Comparison of ENCODE assay signal across 1 cellular context in the genomic region with DNA sequence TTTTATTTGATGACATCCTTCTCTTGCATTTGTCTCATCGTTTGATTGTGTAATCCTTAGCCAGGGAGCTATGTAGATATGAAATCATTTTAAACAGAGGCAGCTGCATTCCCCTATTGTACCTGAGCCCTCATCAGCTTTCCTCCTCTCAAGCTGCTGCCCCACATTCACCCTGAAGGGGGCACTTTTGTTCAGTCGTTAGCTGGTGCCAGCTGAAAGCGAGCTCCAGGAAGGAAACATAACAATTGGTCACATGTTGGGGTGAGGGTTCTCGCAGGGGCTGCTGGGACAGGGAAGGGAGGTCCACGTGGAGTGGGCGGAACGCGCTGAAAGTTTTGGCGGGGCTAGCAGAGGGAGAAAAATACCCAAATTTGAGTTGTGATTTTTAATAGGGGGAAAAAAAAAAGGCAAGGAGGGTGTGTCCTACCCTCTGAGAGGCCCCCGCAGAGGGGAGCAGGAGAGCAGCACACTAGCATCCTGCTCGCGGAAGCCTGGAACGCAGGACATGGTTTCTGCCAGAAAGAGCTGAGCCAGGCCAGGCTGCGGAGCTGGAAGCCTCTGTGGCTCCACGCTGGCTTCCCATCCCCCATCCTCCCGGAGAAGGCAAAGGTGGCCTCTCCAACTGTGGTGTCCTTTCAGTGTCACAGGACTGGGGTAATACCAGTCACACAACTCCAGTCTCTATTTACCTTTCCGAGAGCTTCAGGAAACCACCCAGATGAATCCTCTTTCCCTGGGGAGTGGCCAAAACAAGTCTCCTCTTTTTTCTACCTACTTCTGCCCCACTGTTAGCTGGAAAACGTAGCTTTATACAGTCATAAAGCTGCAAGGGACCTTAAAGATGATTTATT.
TF ChIP-seq lines count a peak whose summit lies in the region.

No MANE protein-coding gene starts in this region.

TF ChIP-seq in HepG2, 621 proteins besides CTCF, POLR2A, EP300 and RAD21 (continued from another document and continues in another):
- TF ChIP-seq, protein P1, sequence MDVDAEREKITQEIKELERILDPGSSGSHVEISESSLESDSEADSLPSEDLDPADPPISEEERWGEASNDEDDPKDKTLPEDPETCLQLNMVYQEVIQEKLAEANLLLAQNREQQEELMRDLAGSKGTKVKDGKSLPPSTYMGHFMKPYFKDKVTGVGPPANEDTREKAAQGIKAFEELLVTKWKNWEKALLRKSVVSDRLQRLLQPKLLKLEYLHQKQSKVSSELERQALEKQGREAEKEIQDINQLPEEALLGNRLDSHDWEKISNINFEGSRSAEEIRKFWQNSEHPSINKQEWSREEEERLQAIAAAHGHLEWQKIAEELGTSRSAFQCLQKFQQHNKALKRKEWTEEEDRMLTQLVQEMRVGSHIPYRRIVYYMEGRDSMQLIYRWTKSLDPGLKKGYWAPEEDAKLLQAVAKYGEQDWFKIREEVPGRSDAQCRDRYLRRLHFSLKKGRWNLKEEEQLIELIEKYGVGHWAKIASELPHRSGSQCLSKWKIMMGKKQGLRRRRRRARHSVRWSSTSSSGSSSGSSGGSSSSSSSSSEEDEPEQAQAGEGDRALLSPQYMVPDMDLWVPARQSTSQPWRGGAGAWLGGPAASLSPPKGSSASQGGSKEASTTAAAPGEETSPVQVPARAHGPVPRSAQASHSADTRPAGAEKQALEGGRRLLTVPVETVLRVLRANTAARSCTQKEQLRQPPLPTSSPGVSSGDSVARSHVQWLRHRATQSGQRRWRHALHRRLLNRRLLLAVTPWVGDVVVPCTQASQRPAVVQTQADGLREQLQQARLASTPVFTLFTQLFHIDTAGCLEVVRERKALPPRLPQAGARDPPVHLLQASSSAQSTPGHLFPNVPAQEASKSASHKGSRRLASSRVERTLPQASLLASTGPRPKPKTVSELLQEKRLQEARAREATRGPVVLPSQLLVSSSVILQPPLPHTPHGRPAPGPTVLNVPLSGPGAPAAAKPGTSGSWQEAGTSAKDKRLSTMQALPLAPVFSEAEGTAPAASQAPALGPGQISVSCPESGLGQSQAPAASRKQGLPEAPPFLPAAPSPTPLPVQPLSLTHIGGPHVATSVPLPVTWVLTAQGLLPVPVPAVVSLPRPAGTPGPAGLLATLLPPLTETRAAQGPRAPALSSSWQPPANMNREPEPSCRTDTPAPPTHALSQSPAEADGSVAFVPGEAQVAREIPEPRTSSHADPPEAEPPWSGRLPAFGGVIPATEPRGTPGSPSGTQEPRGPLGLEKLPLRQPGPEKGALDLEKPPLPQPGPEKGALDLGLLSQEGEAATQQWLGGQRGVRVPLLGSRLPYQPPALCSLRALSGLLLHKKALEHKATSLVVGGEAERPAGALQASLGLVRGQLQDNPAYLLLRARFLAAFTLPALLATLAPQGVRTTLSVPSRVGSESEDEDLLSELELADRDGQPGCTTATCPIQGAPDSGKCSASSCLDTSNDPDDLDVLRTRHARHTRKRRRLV (CRISPR knock-in tag; IDR thresholded peaks at IDR 0.05) = peak; percentile 89; the same call in 1 of the 2 replicates
- TF ChIP-seq RFX5 (IDR thresholded peaks at IDR 0.05; ENCODE audit: low read depth, low read length) = no peak
- peak; percentile 57; the same call in 1 of the 2 replicates for TF ChIP-seq ZNF839 (CRISPR knock-in tag; IDR thresholded peaks at IDR 0.05; ENCODE audit: borderline replicate concordance)
- TF ChIP-seq ZNF597 (CRISPR knock-in tag; IDR thresholded peaks at IDR 0.05) = no peak
- no peak for TF ChIP-seq ZNF577 (CRISPR knock-in tag; IDR thresholded peaks at IDR 0.05; ENCODE audit: borderline replicate concordance, low read depth)
- no peak for TF ChIP-seq ZNF3 (CRISPR knock-in tag; IDR thresholded peaks at IDR 0.05)
- TF ChIP-seq DMAP1 (CRISPR knock-in tag; IDR thresholded peaks at IDR 0.05) = peak; percentile 99
- no peak; the same call in 1 of the 2 replicates for TF ChIP-seq SP140L (CRISPR knock-in tag; IDR thresholded peaks at IDR 0.05; ENCODE audit: borderline replicate concordance)
- TF ChIP-seq, protein P2, sequence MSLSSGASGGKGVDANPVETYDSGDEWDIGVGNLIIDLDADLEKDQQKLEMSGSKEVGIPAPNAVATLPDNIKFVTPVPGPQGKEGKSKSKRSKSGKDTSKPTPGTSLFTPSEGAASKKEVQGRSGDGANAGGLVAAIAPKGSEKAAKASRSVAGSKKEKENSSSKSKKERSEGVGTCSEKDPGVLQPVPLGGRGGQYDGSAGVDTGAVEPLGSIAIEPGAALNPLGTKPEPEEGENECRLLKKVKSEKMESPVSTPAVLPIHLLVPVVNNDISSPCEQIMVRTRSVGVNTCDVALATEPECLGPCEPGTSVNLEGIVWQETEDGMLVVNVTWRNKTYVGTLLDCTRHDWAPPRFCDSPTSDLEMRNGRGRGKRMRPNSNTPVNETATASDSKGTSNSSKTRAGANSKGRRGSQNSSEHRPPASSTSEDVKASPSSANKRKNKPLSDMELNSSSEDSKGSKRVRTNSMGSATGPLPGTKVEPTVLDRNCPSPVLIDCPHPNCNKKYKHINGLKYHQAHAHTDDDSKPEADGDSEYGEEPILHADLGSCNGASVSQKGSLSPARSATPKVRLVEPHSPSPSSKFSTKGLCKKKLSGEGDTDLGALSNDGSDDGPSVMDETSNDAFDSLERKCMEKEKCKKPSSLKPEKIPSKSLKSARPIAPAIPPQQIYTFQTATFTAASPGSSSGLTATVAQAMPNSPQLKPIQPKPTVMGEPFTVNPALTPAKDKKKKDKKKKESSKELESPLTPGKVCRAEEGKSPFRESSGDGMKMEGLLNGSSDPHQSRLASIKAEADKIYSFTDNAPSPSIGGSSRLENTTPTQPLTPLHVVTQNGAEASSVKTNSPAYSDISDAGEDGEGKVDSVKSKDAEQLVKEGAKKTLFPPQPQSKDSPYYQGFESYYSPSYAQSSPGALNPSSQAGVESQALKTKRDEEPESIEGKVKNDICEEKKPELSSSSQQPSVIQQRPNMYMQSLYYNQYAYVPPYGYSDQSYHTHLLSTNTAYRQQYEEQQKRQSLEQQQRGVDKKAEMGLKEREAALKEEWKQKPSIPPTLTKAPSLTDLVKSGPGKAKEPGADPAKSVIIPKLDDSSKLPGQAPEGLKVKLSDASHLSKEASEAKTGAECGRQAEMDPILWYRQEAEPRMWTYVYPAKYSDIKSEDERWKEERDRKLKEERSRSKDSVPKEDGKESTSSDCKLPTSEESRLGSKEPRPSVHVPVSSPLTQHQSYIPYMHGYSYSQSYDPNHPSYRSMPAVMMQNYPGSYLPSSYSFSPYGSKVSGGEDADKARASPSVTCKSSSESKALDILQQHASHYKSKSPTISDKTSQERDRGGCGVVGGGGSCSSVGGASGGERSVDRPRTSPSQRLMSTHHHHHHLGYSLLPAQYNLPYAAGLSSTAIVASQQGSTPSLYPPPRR (CRISPR knock-in tag; IDR thresholded peaks at IDR 0.05; ENCODE audit: borderline replicate concordance) = peak; percentile 67; the same call in 1 of the 2 replicates
- TF ChIP-seq PAXIP1 (CRISPR knock-in tag; conservative IDR thresholded peaks at IDR 0.05) = peak; percentile 89
- TF ChIP-seq PITX1 (CRISPR knock-in tag; IDR thresholded peaks at IDR 0.05) = peak; percentile 32; the same call in 1 of the 2 replicates
- peak; percentile 45 for TF ChIP-seq CAMTA2 (CRISPR knock-in tag; IDR thresholded peaks at IDR 0.05; ENCODE audit: borderline replicate concordance)
- TF ChIP-seq ZNF777 (CRISPR knock-in tag; IDR thresholded peaks at IDR 0.05) = no peak; the same call in 1 of the 2 replicates
- TF ChIP-seq REPIN1 (CRISPR knock-in tag; IDR thresholded peaks at IDR 0.05; ENCODE audit: borderline replicate concordance, low read depth) = peak; percentile 93
- TF ChIP-seq GTF2F1 (IDR thresholded peaks at IDR 0.05; ENCODE audit: low read length) = no peak
- TF ChIP-seq ZBTB38 (CRISPR knock-in tag; IDR thresholded peaks at IDR 0.05) = peak; percentile 30; the same call in 1 of the 2 replicates
- no peak; the same call in 1 of the 2 replicates for TF ChIP-seq ZNF773 (CRISPR knock-in tag; IDR thresholded peaks at IDR 0.05; ENCODE audit: borderline replicate concordance)
- TF ChIP-seq, protein P3, sequence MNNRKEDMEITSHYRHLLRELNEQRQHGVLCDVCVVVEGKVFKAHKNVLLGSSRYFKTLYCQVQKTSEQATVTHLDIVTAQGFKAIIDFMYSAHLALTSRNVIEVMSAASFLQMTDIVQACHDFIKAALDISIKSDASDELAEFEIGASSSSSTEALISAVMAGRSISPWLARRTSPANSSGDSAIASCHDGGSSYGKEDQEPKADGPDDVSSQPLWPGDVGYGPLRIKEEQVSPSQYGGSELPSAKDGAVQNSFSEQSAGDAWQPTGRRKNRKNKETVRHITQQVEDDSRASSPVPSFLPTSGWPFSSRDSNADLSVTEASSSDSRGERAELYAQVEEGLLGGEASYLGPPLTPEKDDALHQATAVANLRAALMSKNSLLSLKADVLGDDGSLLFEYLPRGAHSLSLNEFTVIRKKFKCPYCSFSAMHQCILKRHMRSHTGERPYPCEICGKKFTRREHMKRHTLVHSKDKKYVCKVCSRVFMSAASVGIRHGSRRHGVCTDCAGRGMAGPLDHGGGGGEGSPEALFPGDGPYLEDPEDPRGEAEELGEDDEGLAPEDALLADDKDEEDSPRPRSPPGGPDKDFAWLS (CRISPR knock-in tag; IDR thresholded peaks at IDR 0.05; ENCODE audit: borderline replicate concordance) = no peak; the same call in 1 of the 2 replicates
- peak; percentile 86 for TF ChIP-seq SOX5 (CRISPR knock-in tag; IDR thresholded peaks at IDR 0.05; ENCODE audit: borderline replicate concordance)
- TF ChIP-seq PCBP1 (IDR thresholded peaks at IDR 0.05; ENCODE audit: borderline replicate concordance, low read depth, low read length) = 0 out of 2 replicates have a peak, but pooled peaks have one; percentile 79
- TF ChIP-seq, protein P4, sequence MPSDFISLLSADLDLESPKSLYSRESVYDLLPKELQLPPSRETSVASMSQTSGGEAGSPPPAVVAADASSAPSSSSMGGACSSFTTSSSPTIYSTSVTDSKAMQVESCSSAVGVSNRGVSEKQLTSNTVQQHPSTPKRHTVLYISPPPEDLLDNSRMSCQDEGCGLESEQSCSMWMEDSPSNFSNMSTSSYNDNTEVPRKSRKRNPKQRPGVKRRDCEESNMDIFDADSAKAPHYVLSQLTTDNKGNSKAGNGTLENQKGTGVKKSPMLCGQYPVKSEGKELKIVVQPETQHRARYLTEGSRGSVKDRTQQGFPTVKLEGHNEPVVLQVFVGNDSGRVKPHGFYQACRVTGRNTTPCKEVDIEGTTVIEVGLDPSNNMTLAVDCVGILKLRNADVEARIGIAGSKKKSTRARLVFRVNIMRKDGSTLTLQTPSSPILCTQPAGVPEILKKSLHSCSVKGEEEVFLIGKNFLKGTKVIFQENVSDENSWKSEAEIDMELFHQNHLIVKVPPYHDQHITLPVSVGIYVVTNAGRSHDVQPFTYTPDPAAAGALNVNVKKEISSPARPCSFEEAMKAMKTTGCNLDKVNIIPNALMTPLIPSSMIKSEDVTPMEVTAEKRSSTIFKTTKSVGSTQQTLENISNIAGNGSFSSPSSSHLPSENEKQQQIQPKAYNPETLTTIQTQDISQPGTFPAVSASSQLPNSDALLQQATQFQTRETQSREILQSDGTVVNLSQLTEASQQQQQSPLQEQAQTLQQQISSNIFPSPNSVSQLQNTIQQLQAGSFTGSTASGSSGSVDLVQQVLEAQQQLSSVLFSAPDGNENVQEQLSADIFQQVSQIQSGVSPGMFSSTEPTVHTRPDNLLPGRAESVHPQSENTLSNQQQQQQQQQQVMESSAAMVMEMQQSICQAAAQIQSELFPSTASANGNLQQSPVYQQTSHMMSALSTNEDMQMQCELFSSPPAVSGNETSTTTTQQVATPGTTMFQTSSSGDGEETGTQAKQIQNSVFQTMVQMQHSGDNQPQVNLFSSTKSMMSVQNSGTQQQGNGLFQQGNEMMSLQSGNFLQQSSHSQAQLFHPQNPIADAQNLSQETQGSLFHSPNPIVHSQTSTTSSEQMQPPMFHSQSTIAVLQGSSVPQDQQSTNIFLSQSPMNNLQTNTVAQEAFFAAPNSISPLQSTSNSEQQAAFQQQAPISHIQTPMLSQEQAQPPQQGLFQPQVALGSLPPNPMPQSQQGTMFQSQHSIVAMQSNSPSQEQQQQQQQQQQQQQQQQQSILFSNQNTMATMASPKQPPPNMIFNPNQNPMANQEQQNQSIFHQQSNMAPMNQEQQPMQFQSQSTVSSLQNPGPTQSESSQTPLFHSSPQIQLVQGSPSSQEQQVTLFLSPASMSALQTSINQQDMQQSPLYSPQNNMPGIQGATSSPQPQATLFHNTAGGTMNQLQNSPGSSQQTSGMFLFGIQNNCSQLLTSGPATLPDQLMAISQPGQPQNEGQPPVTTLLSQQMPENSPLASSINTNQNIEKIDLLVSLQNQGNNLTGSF (CRISPR knock-in tag; IDR thresholded peaks at IDR 0.05) = no peak
- TF ChIP-seq TOPORS (CRISPR knock-in tag; IDR thresholded peaks at IDR 0.05) = peak; percentile 8; the same call in 1 of the 2 replicates
- no peak for TF ChIP-seq TRIM22 (IDR thresholded peaks at IDR 0.05)
